2 cellular contexts compared by ENCODE assay signal in genomic region chr5:115262066-115262404, GRCh38.
A peak's percentile ranks its signal among the peaks of the same experiment; 100 is the strongest.
TF ChIP-seq lines count a peak whose summit lies in the region.

No MANE protein-coding gene starts in this region.

TF ChIP-seq in GM23338, 12 proteins besides CTCF, POLR2A, EP300 and RAD21:
- no peak for TF ChIP-seq REST (IDR thresholded peaks at IDR 0.05; ENCODE audit: unreplicated experiment)
- TF ChIP-seq, protein P1, sequence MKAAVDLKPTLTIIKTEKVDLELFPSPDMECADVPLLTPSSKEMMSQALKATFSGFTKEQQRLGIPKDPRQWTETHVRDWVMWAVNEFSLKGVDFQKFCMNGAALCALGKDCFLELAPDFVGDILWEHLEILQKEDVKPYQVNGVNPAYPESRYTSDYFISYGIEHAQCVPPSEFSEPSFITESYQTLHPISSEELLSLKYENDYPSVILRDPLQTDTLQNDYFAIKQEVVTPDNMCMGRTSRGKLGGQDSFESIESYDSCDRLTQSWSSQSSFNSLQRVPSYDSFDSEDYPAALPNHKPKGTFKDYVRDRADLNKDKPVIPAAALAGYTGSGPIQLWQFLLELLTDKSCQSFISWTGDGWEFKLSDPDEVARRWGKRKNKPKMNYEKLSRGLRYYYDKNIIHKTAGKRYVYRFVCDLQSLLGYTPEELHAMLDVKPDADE (IDR thresholded peaks at IDR 0.05), result no peak

TF ChIP-seq in GM12878, 131 proteins besides CTCF, POLR2A, EP300 and RAD21:
- TF ChIP-seq, protein P2, sequence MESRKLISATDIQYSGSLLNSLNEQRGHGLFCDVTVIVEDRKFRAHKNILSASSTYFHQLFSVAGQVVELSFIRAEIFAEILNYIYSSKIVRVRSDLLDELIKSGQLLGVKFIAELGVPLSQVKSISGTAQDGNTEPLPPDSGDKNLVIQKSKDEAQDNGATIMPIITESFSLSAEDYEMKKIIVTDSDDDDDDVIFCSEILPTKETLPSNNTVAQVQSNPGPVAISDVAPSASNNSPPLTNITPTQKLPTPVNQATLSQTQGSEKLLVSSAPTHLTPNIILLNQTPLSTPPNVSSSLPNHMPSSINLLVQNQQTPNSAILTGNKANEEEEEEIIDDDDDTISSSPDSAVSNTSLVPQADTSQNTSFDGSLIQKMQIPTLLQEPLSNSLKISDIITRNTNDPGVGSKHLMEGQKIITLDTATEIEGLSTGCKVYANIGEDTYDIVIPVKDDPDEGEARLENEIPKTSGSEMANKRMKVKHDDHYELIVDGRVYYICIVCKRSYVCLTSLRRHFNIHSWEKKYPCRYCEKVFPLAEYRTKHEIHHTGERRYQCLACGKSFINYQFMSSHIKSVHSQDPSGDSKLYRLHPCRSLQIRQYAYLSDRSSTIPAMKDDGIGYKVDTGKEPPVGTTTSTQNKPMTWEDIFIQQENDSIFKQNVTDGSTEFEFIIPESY (IDR thresholded peaks at IDR 0.05), result no peak
- TF ChIP-seq ATF7 (IDR thresholded peaks at IDR 0.05; ENCODE audit: low read depth), result no peak
- no peak for TF ChIP-seq BCL3 (IDR thresholded peaks at IDR 0.05; ENCODE audit: borderline replicate concordance, insufficient read depth, low read depth, low read length, poor library complexity, severe bottlenecking)
- no peak for TF ChIP-seq DPF2 (IDR thresholded peaks at IDR 0.05)
- TF ChIP-seq CBX5 (IDR thresholded peaks at IDR 0.05; ENCODE audit: low read depth), result no peak
- 0 out of 2 replicates have a peak, but pooled peaks have one; percentile 5 for TF ChIP-seq NBN (IDR thresholded peaks at IDR 0.05)
- TF ChIP-seq, protein P3, sequence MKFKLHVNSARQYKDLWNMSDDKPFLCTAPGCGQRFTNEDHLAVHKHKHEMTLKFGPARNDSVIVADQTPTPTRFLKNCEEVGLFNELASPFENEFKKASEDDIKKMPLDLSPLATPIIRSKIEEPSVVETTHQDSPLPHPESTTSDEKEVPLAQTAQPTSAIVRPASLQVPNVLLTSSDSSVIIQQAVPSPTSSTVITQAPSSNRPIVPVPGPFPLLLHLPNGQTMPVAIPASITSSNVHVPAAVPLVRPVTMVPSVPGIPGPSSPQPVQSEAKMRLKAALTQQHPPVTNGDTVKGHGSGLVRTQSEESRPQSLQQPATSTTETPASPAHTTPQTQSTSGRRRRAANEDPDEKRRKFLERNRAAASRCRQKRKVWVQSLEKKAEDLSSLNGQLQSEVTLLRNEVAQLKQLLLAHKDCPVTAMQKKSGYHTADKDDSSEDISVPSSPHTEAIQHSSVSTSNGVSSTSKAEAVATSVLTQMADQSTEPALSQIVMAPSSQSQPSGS (IDR thresholded peaks at IDR 0.05; ENCODE audit: low read length), result 0 out of 2 replicates have a peak, but pooled peaks have one; percentile 33
- TF ChIP-seq FOS (IDR thresholded peaks at IDR 0.05; ENCODE audit: borderline replicate concordance, extremely low read depth, insufficient read length), result no peak
- TF ChIP-seq WRNIP1 (IDR thresholded peaks at IDR 0.05; ENCODE audit: borderline replicate concordance, low read depth, low read length), result no peak
- TF ChIP-seq RCOR1 (conservative IDR thresholded peaks at IDR 0.05; ENCODE audit: low read depth, low read length), result no peak
- no peak for TF ChIP-seq NR2F1 (conservative IDR thresholded peaks at IDR 0.05)
- TF ChIP-seq IKZF2 (IDR thresholded peaks at IDR 0.05), result no peak
- no peak for TF ChIP-seq NRF1 (conservative IDR thresholded peaks at IDR 0.05; ENCODE audit: low read depth, low read length)
- TF ChIP-seq RAD51 (IDR thresholded peaks at IDR 0.05), result no peak
- TF ChIP-seq FOXM1 (IDR thresholded peaks at IDR 0.05; ENCODE audit: low read depth, low read length), result 0 out of 2 replicates have a peak, but pooled peaks have one; percentile 25
- TF ChIP-seq, protein P4, sequence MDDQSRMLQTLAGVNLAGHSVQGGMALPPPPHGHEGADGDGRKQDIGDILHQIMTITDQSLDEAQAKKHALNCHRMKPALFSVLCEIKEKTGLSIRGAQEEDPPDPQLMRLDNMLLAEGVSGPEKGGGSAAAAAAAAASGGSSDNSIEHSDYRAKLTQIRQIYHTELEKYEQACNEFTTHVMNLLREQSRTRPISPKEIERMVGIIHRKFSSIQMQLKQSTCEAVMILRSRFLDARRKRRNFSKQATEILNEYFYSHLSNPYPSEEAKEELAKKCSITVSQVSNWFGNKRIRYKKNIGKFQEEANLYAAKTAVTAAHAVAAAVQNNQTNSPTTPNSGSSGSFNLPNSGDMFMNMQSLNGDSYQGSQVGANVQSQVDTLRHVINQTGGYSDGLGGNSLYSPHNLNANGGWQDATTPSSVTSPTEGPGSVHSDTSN (IDR thresholded peaks at IDR 0.05; ENCODE audit: insufficient replicate concordance, low read depth, low read length), result no peak
- TF ChIP-seq, protein P5, sequence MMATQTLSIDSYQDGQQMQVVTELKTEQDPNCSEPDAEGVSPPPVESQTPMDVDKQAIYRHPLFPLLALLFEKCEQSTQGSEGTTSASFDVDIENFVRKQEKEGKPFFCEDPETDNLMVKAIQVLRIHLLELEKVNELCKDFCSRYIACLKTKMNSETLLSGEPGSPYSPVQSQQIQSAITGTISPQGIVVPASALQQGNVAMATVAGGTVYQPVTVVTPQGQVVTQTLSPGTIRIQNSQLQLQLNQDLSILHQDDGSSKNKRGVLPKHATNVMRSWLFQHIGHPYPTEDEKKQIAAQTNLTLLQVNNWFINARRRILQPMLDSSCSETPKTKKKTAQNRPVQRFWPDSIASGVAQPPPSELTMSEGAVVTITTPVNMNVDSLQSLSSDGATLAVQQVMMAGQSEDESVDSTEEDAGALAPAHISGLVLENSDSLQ (IDR thresholded peaks at IDR 0.05), result no peak
- no peak for TF ChIP-seq SMC3 (IDR thresholded peaks at IDR 0.05; ENCODE audit: borderline replicate concordance, low read length)
- 0 out of 2 replicates have a peak, but pooled peaks have one; percentile 13 for TF ChIP-seq ZBED1 (IDR thresholded peaks at IDR 0.05; ENCODE audit: borderline replicate concordance)
- no peak for TF ChIP-seq ATF3 (IDR thresholded peaks at IDR 0.05; ENCODE audit: borderline replicate concordance, extremely low read depth, low read depth, low read length)
- no peak for TF ChIP-seq ZNF207 (IDR thresholded peaks at IDR 0.05; ENCODE audit: borderline replicate concordance)
- no peak for TF ChIP-seq SP1 (IDR thresholded peaks at IDR 0.05; ENCODE audit: low read depth, low read length)
- TF ChIP-seq IRF4 (IDR thresholded peaks at IDR 0.05; ENCODE audit: low read depth, low read length), result no peak
- no peak for TF ChIP-seq SPI1 (IDR thresholded peaks at IDR 0.05; ENCODE audit: borderline replicate concordance, insufficient read depth, low read depth, low read length)
- TF ChIP-seq ZNF384 (IDR thresholded peaks at IDR 0.05; ENCODE audit: borderline replicate concordance, low read depth, low read length), result no peak
- no peak for TF ChIP-seq GABPA (IDR thresholded peaks at IDR 0.05; ENCODE audit: low read depth)
- TF ChIP-seq TCF3 (IDR thresholded peaks at IDR 0.05; ENCODE audit: borderline replicate concordance, insufficient read depth, low read depth, low read length), result no peak
- TF ChIP-seq CREB1 (IDR thresholded peaks at IDR 0.05; ENCODE audit: low read depth), result 0 out of 2 replicates have a peak, but pooled peaks have one; percentile 9
- no peak for TF ChIP-seq REST (IDR thresholded peaks at IDR 0.05; ENCODE audit: low read depth, low read length)
- no peak for TF ChIP-seq NR2C2 (IDR thresholded peaks at IDR 0.05; ENCODE audit: borderline replicate concordance, control insufficient read depth, insufficient read length, low read depth)
- no peak for TF ChIP-seq FOXK2 (IDR thresholded peaks at IDR 0.05)
